ENCODE assay signal across 19 cellular contexts in the genomic region with DNA sequence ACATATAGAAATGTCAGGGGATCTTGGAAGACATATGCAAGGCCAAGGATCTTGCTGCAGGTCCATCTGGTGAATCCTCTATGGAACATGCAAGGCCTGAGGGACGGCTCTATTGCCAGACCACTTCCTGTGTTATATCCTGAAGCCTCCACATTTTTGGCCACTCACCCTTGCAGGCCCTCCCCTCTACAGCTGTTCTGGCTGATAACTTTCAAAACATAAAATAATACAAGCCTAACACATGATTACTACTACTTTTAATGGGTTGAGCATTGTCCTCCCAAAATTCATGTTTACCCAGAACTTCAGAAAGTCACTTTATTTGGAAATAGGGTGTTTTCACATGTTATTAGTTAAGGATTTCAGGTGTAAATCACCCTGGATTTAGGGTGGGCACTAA.
"Had no signal": no experiment of that assay in that cellular context is flagged by ENCODE, and none has a peak within 500 bp of the region (broad histone marks: within the 10 kb centered on the region; RNA-seq: fewer than 3 reads in every experiment).

No MANE protein-coding gene starts in this region.

- H3K9me3 ChIP-seq: breast epithelium, esophagus muscularis mucosa, gastrocnemius medialis, neutrophil, prostate gland, sigmoid colon had no signal

- H3K4me1 ChIP-seq: breast epithelium, esophagus muscularis mucosa, gastrocnemius medialis, prostate gland, sigmoid colon had no signal

- H3K36me3 ChIP-seq: breast epithelium, esophagus muscularis mucosa, gastrocnemius medialis, neutrophil, prostate gland, sigmoid colon, WERI-Rb-1 had no signal

- ATAC-seq: activated CD8-positive, alpha-beta T cell treated with anti-CD3 and anti-CD28 coated beads, Interleukin-2, amount 10 ng/mL, durations not matched to agents 7 days and 5 days; gastrocnemius medialis; naive thymus-derived CD8-positive, alpha-beta T cell had no signal

- H3K4me3 ChIP-seq: breast epithelium, esophagus muscularis mucosa, gastrocnemius medialis, hepatocyte, prostate gland, sigmoid colon had no signal

- H3K27ac ChIP-seq: breast epithelium, esophagus muscularis mucosa, gastrocnemius medialis, hepatocyte, neutrophil, prostate gland, sigmoid colon, WERI-Rb-1 had no signal

- H3K27me3 ChIP-seq: breast epithelium, esophagus muscularis mucosa, gastrocnemius medialis, hepatocyte, sigmoid colon had no signal

- DNase-seq: activated CD4-positive, alpha-beta T cell treated with anti-CD3 and anti-CD28 coated beads for 4 hours; activated CD8-positive, alpha-beta memory T cell treated with anti-CD3 and anti-CD28 coated beads, Interleukin-2, amount 50 U/mL, for 48 hours; activated CD8-positive, alpha-beta T cell treated with anti-CD3 and anti-CD28 coated beads, Interleukin-2, amount 10 ng/mL, durations not matched to agents 7 days and 5 days; activated naive CD8-positive, alpha-beta T cell treated with anti-CD3 and anti-CD28 coated beads, Interleukin-2, amount 10 ng/mL, durations not matched to agents 7 days and 5 days; anterior cingulate cortex; gastrocnemius medialis; kidney; midbrain; naive thymus-derived CD8-positive, alpha-beta T cell; sigmoid colon; stimulated activated CD4-positive, alpha-beta T cell treated with anti-CD3 and anti-CD28 coated beads, Interleukin-2, amount 100 ng/mL, for 48 hours; stimulated activated naive CD4-positive, alpha-beta T cell treated with Interleukin-2 at 50 U/mL for 16 hours; T-helper 9 cell; WERI-Rb-1 had no signal
